ENCODE assay signal across 14 cellular contexts in the genomic region with DNA sequence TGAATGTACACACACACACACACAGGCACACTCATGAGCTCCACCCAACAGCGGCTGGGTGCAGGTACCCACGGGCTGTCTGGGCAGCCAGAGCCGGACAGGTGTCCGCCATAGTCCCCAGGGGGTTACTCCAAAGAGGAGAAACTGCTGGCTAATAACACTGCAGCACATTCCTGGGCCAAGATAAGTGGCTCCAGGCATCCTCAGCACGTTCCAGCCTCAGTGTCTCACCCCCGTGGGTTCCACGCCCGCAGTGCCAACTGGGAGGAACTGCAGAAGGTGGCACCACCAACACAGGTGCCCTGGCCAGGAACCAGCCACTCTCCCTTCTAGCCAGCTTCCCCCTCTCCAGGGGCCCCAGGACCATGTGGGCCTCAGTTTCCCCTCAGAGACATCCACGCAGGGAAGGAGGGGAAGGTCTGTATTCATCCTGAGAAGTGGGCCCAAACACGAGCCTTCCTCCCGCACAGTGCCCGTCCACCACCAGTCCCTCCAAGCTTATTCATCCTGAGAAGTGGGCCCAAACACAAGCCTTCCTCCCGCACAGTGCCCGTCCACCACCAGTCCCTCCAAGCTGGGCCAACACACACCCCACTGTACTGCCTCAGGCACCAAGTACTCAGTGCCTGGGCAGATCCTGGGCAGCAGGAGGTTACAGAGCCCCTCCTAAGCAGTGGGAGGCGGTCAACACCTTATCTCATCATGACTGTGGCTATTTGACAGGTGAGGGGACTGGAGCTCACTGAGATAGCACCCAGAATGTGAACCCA. TPM values are rescaled to one million over a fixed set of nuclear protein-coding genes. Genes with fewer than 3 reads are reported as not detected.
DNase-seq lines count a peak whose midpoint lies in the region; ATAC-seq lines count a peak whose summit lies in the region.
"Had no signal": no experiment of that assay in that cellular context is flagged by ENCODE, and none has a peak within 500 bp of the region (broad histone marks: within the 10 kb centered on the region; RNA-seq: fewer than 3 reads in every experiment).

No MANE protein-coding gene starts in this region.

- peaks cover under 1 to 5% of the 10 kb centered on the region in 2 donors for H3K4me1 ChIP-seq in aorta (ENCODE audit: control insufficient read depth in 1 of 2, insufficient read depth in 2 of 2, low read length in 2 of 2)

- no peaks in the 10 kb centered on the region for H3K9me3 ChIP-seq in aorta (ENCODE audit: control insufficient read depth, low read length)

- intact Hi-C loops in cardiac septum (cut with DNase I): no loop called here
- intact Hi-C loops in left ventricle myocardium superior (cut with micrococcal nuclease): no loop called here
- intact Hi-C loops in sciatic nerve (cut with DNase I): no loop called here
- intact Hi-C loops in aorta (cut with DNase I): no loop called here

- no peaks in the 10 kb centered on the region for H3K27me3 ChIP-seq in aorta (ENCODE audit: control insufficient read depth in 1 of 2, insufficient read depth in 2 of 2, low read length in 1 of 2)

- ATAC-seq in left ventricle myocardium superior: no peak
- ATAC-seq in left lobe of liver: no peak
- ATAC-seq in sciatic nerve: no peak
- no peak for ATAC-seq in aorta (ENCODE audit: low FRiP score)
- ATAC-seq: Panc1 had no signal

- peak overlapping the region; percentile 20 to 89 for H3K27ac ChIP-seq in aorta (ENCODE audit: low read depth in 1 of 2, low read length in 2 of 2)

- peak; percentile 74 for DNase-seq in cardiac septum (ENCODE audit: low spot score)
- no peak for DNase-seq in left ventricle myocardium superior
- DNase-seq in left lobe of liver (ENCODE audit: low spot score): peak; percentile 35
- peak; percentile 52 for DNase-seq in sciatic nerve (ENCODE audit: low spot score)
- no peak for DNase-seq in aorta
- no peak for DNase-seq in SW 1271 (lab: John Stamatoyannopoulos, UW)
- DNase-seq in stimulated activated naive CD4-positive, alpha-beta T cell (lab: John Stamatoyannopoulos, UW): no peak
- DNase-seq in HuH-7 (ENCODE audit: low spot score): no peak
- DNase-seq: activated naive CD4-positive, alpha-beta T cell treated with anti-CD3 and anti-CD28 coated beads for 36 hours; effector CD4-positive, alpha-beta T cell; Karpas-422; NCI-H1436 had no signal

- H3K4me3 ChIP-seq in aorta (ENCODE audit: low read length in 2 of 2): no peak overlapping the region

- H3K36me3 ChIP-seq in aorta (ENCODE audit: control insufficient read depth in 1 of 2, insufficient read depth in 2 of 2, low read length in 1 of 2): no peaks in the 10 kb centered on the region

- WGBS in aorta, 2 donors: 63 to 66% methylated on average over 14 to 15 of the region's 15 CpGs

RNA-seq across cellular contexts. Expression of a gene that starts 47.6 kb away (rescaled TPM):
- total RNA-seq in cardiac septum (870 TPM), left ventricle myocardium superior (783 TPM), left lobe of liver (102 TPM), sciatic nerve (703 TPM), aorta (1,000 to 10,000 TPM; 1,456 to 1,949 TPM)
- polyA plus RNA-seq in aorta: 100 to 1,000 TPM; 303 to 404 TPM
- total RNA-seq: NCI-H460 had no signal

Comparison
In these comparisons a context has a peak if more than half of its experiments do, and no peak if none do; other contexts are left out.
1. DNase-seq: peak in cardiac septum (single experiment), left lobe of liver (single experiment) and sciatic nerve (single experiment); none in left ventricle myocardium superior (single experiment), aorta (0 of 2), SW 1271 (0 of 2), stimulated activated naive CD4-positive, alpha-beta T cell (0 of 6) and HuH-7 (single experiment).